In genomic region chr6:52512199-52512598, GRCh38 we compare ENCODE assay signal across 9 cellular contexts.
DNase-seq lines count a peak whose midpoint lies in the region; ATAC-seq and TF ChIP-seq lines count a peak whose summit lies in the region.
"Had no signal": no experiment of that assay in that cellular context is flagged by ENCODE, and none has a peak within 500 bp of the region (broad histone marks: within the 10 kb centered on the region; RNA-seq: fewer than 3 reads in every experiment).

No MANE protein-coding gene starts in this region.

- DNase-seq in HCT116 (ENCODE audit: low read depth, low spot score) (peak; percentile 10), mammary epithelial cell (peak; percentile 41), kidney tubule cell (ENCODE audit: low spot score) (peak; percentile 65), stomach (no peak), amygdala (lab: John Stamatoyannopoulos, UW) (no peak), NCI-H1048 (lab: John Stamatoyannopoulos, UW) (no peak), globus pallidus (ENCODE audit: low spot score) (no peak)
- DNase-seq: stimulated activated CD4-positive, alpha-beta T cell treated with anti-CD3 and anti-CD28 coated beads, Interleukin-2, amount 100 ng/mL, for 24 hours had no signal

- H3K79me2 ChIP-seq in HCT116 (ENCODE audit: insufficient read depth, low read length), result no peaks in the 10 kb centered on the region
- peaks cover 9% of the 10 kb centered on the region for H3K79me2 ChIP-seq in mammary epithelial cell (ENCODE audit: insufficient read depth, low read length)

- no peak for TF ChIP-seq POLR2A in HCT116 (IDR thresholded peaks at IDR 0.05; ENCODE audit: borderline replicate concordance, extremely low read depth, insufficient read depth, insufficient read length)
- TF ChIP-seq POLR2A in stomach (IDR thresholded peaks at IDR 0.05), result no peak

- H3K9ac ChIP-seq in HCT116 (ENCODE audit: low read length) (peak overlapping the region; percentile 39), mammary epithelial cell (ENCODE audit: insufficient read depth, low read length) (peak overlapping the region; percentile 12)

- H3K4me2 ChIP-seq in HCT116 (ENCODE audit: low read length) (peak overlapping the region; percentile 61), mammary epithelial cell (ENCODE audit: insufficient read depth, low read depth, low read length) (no peak overlapping the region)

- no TSS peak for BruUV-seq in HCT116 (replicated peaks; lab: Mats Ljungman, UMichigan)
- BruUV-seq in mammary epithelial cell (replicated peaks; lab: Mats Ljungman, UMichigan), result no TSS peak

- ATAC-seq in HCT116, result peak; percentile 70
- ATAC-seq in GM21619 (IDR thresholded peaks at IDR 0.05; ENCODE audit: unreplicated experiment), result no peak

- no peaks in the 10 kb centered on the region for H3K27me3 ChIP-seq in HCT116 (ENCODE audit: insufficient read depth, low read length)
- H3K27me3 ChIP-seq in mammary epithelial cell (ENCODE audit: insufficient read depth, low read length), result no peaks in the 10 kb centered on the region
- no peaks in the 10 kb centered on the region for H3K27me3 ChIP-seq in stomach

- no peak for TF ChIP-seq EP300 in stomach (IDR thresholded peaks at IDR 0.05)

- in situ Hi-C loops in mammary epithelial cell (cut with MboI; ENCODE audit: low sequenced_read_pairs in 2 of 2), result no loop called here

- RAD21 ChIA-PET in HCT116 (lab: Charles Lee; ENCODE audit: low non-redundant PET in 1 of 2, low total read pairs in 2 of 2, uncharacterized antibody in 2 of 2, unreplicated experiment in 2 of 2), result no interaction called here

- 0% methylated on average over 4 of the region's 4 CpGs for WGBS in mammary epithelial cell (ENCODE audit: low coverage, missing lambda C conversion rate)
- 57 to 77% (median 68%) methylated on average over 4 of the region's 4 CpGs for WGBS in stomach, 5 donors

- POLR2A ChIA-PET in HCT116 (lab: Charles Lee), result no interaction called here

- H3K36me3 ChIP-seq in HCT116 (ENCODE audit: control insufficient read depth in 1 of 2, insufficient read depth in 2 of 2, low read length in 2 of 2) (peaks cover 0 to 9% of the 10 kb centered on the region in 2 experiments; a peak in 1 of 4 replicates), mammary epithelial cell (ENCODE audit: insufficient read depth, low read length) (peaks cover 12% of the 10 kb centered on the region), stomach (peaks cover 22 to 62% (median 60%) of the 10 kb centered on the region in 4 donors)

- H3K4me3 ChIP-seq in HCT116 (replicated peaks in 1 of 2; ENCODE audit: low read depth in 1 of 2, low read length in 2 of 2) (no peak overlapping the region), mammary epithelial cell (replicated peaks in 1 of 3; ENCODE audit: insufficient read depth in 1 of 3, low read depth in 2 of 3, low read length in 3 of 3) (no peak overlapping the region), stomach (no peak overlapping the region)

- CTCF ChIA-PET in HCT116 (lab: Charles Lee), result no interaction called here
- CTCF ChIA-PET in mammary epithelial cell (lab: Charles Lee; ENCODE audit: low non-redundant PET), result no interaction called here

- intact Hi-C loops in HCT116 (cut with micrococcal nuclease), result loop anchor here (10.0 kb wide), 1 partner anchor 227 kb away; the partner anchor contains the start of gene MCM3
- intact Hi-C loops in mammary epithelial cell (cut with micrococcal nuclease), result no loop called here
- intact Hi-C loops in stomach (cut with DNase I; ENCODE audit: low total_unique reads), result no loop called here

- H3K27ac ChIP-seq in HCT116 (ENCODE audit: low read depth, low read length) (no peak overlapping the region), mammary epithelial cell (ENCODE audit: insufficient read depth, low read depth, low read length) (peak overlapping the region; percentile 49), stomach (peak overlapping the region; percentile 69 to 85 (median 82))

- dilution Hi-C loops in mammary epithelial cell (cut with HindIII; ENCODE audit: low sequenced_read_pairs), result no loop called here

- no peaks in the 10 kb centered on the region for H4K20me1 ChIP-seq in HCT116 (ENCODE audit: insufficient read depth)
- H4K20me1 ChIP-seq in mammary epithelial cell (ENCODE audit: insufficient read depth, low read length), result no peaks in the 10 kb centered on the region

- no peak overlapping the region for H2AFZ ChIP-seq in HCT116 (ENCODE audit: low read depth, low read length, poor library complexity, severe bottlenecking)
- peak overlapping the region; percentile 54 for H2AFZ ChIP-seq in mammary epithelial cell (ENCODE audit: low read depth, low read length)

- TF ChIP-seq CTCF in HCT116 (IDR thresholded peaks at IDR 0.05 in 2 of 3, conservative IDR thresholded peaks at IDR 0.05 in 1 of 3; ENCODE audit: borderline replicate concordance in 1 of 3, insufficient read depth in 1 of 3, low read depth in 2 of 3, low read length in 2 of 3) (no peak), mammary epithelial cell (conservative IDR thresholded peaks at IDR 0.05 in 1 of 2, IDR thresholded peaks at IDR 0.05 in 1 of 2; ENCODE audit: extremely low read depth in 1 of 2, insufficient read depth in 1 of 2, low read depth in 1 of 2, low read length in 2 of 2) (no peak), stomach (IDR thresholded peaks at IDR 0.05) (no peak)

- no peak for TF ChIP-seq RAD21 in HCT116 (IDR thresholded peaks at IDR 0.05; ENCODE audit: low read depth)

- H3K9me3 ChIP-seq in HCT116 (ENCODE audit: control insufficient read depth in 1 of 2, insufficient read depth in 1 of 2, low read depth in 1 of 2, low read length in 2 of 2) (no peaks in the 10 kb centered on the region), mammary epithelial cell (replicated peaks; ENCODE audit: insufficient read depth, low read length) (no peaks in the 10 kb centered on the region), stomach (no peaks in the 10 kb centered on the region)

- H3K4me1 ChIP-seq in HCT116 (ENCODE audit: control insufficient read depth in 1 of 2, insufficient read depth in 2 of 2, low read length in 2 of 2), result peaks cover 38 to 74% of the 10 kb centered on the region in 2 experiments
- H3K4me1 ChIP-seq in mammary epithelial cell (ENCODE audit: insufficient read depth, low read length), result peaks cover 67% of the 10 kb centered on the region
- H3K4me1 ChIP-seq in stomach, result peaks cover 10 to 59% (median 27%) of the 10 kb centered on the region in 4 donors

- H3K9me2 ChIP-seq in HCT116 (ENCODE audit: insufficient read depth), result no peaks in the 10 kb centered on the region

TF ChIP-seq in HCT116, 20 proteins besides CTCF, POLR2A, EP300 and RAD21:
- TF ChIP-seq FOSL1 (IDR thresholded peaks at IDR 0.05; ENCODE audit: low read depth) (peak; percentile 57), JUND (IDR thresholded peaks at IDR 0.05) (0 out of 2 replicates have a peak, but pooled peaks have one; percentile 51)
- TF ChIP-seq, protein P1, sequence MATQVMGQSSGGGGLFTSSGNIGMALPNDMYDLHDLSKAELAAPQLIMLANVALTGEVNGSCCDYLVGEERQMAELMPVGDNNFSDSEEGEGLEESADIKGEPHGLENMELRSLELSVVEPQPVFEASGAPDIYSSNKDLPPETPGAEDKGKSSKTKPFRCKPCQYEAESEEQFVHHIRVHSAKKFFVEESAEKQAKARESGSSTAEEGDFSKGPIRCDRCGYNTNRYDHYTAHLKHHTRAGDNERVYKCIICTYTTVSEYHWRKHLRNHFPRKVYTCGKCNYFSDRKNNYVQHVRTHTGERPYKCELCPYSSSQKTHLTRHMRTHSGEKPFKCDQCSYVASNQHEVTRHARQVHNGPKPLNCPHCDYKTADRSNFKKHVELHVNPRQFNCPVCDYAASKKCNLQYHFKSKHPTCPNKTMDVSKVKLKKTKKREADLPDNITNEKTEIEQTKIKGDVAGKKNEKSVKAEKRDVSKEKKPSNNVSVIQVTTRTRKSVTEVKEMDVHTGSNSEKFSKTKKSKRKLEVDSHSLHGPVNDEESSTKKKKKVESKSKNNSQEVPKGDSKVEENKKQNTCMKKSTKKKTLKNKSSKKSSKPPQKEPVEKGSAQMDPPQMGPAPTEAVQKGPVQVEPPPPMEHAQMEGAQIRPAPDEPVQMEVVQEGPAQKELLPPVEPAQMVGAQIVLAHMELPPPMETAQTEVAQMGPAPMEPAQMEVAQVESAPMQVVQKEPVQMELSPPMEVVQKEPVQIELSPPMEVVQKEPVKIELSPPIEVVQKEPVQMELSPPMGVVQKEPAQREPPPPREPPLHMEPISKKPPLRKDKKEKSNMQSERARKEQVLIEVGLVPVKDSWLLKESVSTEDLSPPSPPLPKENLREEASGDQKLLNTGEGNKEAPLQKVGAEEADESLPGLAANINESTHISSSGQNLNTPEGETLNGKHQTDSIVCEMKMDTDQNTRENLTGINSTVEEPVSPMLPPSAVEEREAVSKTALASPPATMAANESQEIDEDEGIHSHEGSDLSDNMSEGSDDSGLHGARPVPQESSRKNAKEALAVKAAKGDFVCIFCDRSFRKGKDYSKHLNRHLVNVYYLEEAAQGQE (IDR thresholded peaks at IDR 0.05; ENCODE audit: low read depth), result no peak

Comparison
In these comparisons a context has a peak if more than half of its experiments do, and no peak if none do; other contexts are left out.
1. DNase-seq: peak in HCT116 (single experiment), mammary epithelial cell (single experiment) and kidney tubule cell (single experiment); none in stomach (single experiment), amygdala (0 of 56), NCI-H1048 (single experiment) and globus pallidus (single experiment).